In the genomic region with DNA sequence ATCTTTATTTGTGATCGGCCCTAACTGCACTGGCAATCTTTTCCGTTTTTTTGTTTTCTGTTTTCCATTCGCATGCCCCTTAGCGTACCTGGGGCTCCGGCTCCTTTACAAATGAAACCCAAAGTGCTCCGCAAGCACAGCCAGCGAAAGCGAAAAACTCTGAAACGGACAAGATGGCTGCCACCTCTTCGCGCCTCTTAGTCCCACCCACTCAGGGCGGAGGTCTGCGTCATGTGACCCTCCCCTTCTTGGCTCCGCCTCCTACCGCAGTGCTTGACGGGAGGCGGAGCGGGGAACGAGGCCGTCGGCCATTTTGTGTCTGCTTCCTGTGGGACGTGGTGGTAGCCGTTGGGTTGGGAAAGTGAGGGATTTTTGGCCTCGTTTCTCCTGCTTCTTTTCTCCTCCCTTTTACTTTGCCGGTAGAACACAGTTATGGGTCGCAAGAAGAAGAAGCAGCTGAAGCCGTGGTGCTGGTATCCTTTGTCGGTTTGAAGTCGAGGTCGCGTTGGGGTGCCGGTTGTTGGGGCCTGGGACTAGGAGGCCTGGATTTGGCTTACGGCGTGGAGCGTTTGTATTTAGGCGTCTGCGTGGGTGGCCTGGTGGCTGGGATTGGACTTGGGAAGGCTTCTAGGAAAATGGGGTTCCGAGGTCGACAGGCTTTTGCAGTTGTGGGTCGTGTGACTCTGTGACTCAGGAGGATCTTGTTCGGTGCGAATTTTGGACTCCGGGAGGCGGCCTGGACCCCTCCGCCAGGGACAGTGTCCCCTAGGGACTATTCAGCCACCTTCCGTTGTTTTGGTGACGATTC, we compare ENCODE assay signal across 1 cellular context.
A peak's percentile ranks its signal among the peaks of the same experiment; 100 is the strongest.
TF ChIP-seq lines count a peak whose summit lies in the region.

Gene ZNF207 (plus strand): TSS at position 304 of the 808 bp plus-strand sequence. CDS start 129 bp downstream, at position 433.

TF ChIP-seq in K562, 482 proteins besides CTCF, POLR2A, EP300 and RAD21 (continued from another document and continues in another):
- TF ChIP-seq ARID4B (CRISPR knock-in tag; IDR thresholded peaks at IDR 0.05) (peak; percentile 43; the same call in 1 of the 2 replicates), CREB1 (IDR thresholded peaks at IDR 0.05) (peak; percentile 57; the same call in 1 of the 2 replicates), CREB1 (CRISPR knock-in tag; IDR thresholded peaks at IDR 0.05) (no peak), ZNF586 (CRISPR knock-in tag; conservative IDR thresholded peaks at IDR 0.05) (0 out of 2 replicates have a peak, but pooled peaks have one; percentile 34), PURB (CRISPR knock-in tag; IDR thresholded peaks at IDR 0.05; ENCODE audit: low read depth) (no peak), PHB2 (IDR thresholded peaks at IDR 0.05; ENCODE audit: low read depth) (no peak), ZFP36 (IDR thresholded peaks at IDR 0.05; ENCODE audit: low read depth, low read length, partially characterized antibody) (no peak), E2F8 (IDR thresholded peaks at IDR 0.05; ENCODE audit: low read depth, partially characterized antibody) (no peak), LCOR (CRISPR knock-in tag; IDR thresholded peaks at IDR 0.05) (no peak), TRIM25 (IDR thresholded peaks at IDR 0.05; ENCODE audit: borderline replicate concordance) (no peak), TAF1 (IDR thresholded peaks at IDR 0.05; ENCODE audit: control insufficient read depth, extremely low read depth, insufficient read depth, low read length, severe bottlenecking) (peak; percentile 98), ZNF384 (IDR thresholded peaks at IDR 0.05; ENCODE audit: low read depth, low read length) (no peak), MTF1 (CRISPR knock-in tag; IDR thresholded peaks at IDR 0.05; ENCODE audit: borderline replicate concordance) (no peak), HIVEP1 (CRISPR knock-in tag; IDR thresholded peaks at IDR 0.05) (no peak), HDAC2 (IDR thresholded peaks at IDR 0.05) (no peak), MCM2 (IDR thresholded peaks at IDR 0.05; ENCODE audit: low read depth) (no peak), NONO (IDR thresholded peaks at IDR 0.05; ENCODE audit: low read depth in 2 of 2, low read length in 1 of 2) (no peak), RNF2 (IDR thresholded peaks at IDR 0.05) (no peak), FOXK1 (CRISPR knock-in tag; IDR thresholded peaks at IDR 0.05; ENCODE audit: borderline replicate concordance) (no peak), BDP1 (IDR thresholded peaks at IDR 0.05; ENCODE audit: insufficient read depth, insufficient read length) (no peak), SREBF2 (CRISPR knock-in tag; IDR thresholded peaks at IDR 0.05) (no peak), SIN3B (IDR thresholded peaks at IDR 0.05; ENCODE audit: low read depth) (no peak), ZBTB12 (CRISPR knock-in tag; IDR thresholded peaks at IDR 0.05) (peak; percentile 31; the same call in 1 of the 2 replicates), RBM39 (optimal IDR thresholded peaks at IDR 0.05; ENCODE audit: low read depth, low read length) (no peak), SLC30A9 (CRISPR knock-in tag; IDR thresholded peaks at IDR 0.05) (no peak), ZBTB5 (IDR thresholded peaks at IDR 0.05) (no peak), SPI1 (IDR thresholded peaks at IDR 0.05; ENCODE audit: borderline replicate concordance, low read depth, low read length) (no peak), TCF7L2 (IDR thresholded peaks at IDR 0.05; ENCODE audit: low read depth, low read length) (no peak), GATAD2A (IDR thresholded peaks at IDR 0.05) (0 out of 2 replicates have a peak, but pooled peaks have one; percentile 48), ZFPM2 (CRISPR knock-in tag; IDR thresholded peaks at IDR 0.05) (no peak)
- TF ChIP-seq, protein P1, sequence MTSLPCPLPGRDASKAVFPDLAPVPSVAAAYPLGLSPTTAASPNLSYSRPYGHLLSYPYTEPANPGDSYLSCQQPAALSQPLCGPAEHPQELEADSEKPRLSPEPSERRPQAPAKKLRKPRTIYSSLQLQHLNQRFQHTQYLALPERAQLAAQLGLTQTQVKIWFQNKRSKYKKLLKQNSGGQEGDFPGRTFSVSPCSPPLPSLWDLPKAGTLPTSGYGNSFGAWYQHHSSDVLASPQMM (CRISPR knock-in tag; IDR thresholded peaks at IDR 0.05) = no peak
- TF ChIP-seq, protein P2, sequence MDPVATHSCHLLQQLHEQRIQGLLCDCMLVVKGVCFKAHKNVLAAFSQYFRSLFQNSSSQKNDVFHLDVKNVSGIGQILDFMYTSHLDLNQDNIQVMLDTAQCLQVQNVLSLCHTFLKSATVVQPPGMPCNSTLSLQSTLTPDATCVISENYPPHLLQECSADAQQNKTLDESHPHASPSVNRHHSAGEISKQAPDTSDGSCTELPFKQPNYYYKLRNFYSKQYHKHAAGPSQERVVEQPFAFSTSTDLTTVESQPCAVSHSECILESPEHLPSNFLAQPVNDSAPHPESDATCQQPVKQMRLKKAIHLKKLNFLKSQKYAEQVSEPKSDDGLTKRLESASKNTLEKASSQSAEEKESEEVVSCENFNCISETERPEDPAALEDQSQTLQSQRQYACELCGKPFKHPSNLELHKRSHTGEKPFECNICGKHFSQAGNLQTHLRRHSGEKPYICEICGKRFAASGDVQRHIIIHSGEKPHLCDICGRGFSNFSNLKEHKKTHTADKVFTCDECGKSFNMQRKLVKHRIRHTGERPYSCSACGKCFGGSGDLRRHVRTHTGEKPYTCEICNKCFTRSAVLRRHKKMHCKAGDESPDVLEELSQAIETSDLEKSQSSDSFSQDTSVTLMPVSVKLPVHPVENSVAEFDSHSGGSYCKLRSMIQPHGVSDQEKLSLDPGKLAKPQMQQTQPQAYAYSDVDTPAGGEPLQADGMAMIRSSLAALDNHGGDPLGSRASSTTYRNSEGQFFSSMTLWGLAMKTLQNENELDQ (CRISPR knock-in tag; IDR thresholded peaks at IDR 0.05; ENCODE audit: borderline replicate concordance) = no peak
- TF ChIP-seq, protein P3, sequence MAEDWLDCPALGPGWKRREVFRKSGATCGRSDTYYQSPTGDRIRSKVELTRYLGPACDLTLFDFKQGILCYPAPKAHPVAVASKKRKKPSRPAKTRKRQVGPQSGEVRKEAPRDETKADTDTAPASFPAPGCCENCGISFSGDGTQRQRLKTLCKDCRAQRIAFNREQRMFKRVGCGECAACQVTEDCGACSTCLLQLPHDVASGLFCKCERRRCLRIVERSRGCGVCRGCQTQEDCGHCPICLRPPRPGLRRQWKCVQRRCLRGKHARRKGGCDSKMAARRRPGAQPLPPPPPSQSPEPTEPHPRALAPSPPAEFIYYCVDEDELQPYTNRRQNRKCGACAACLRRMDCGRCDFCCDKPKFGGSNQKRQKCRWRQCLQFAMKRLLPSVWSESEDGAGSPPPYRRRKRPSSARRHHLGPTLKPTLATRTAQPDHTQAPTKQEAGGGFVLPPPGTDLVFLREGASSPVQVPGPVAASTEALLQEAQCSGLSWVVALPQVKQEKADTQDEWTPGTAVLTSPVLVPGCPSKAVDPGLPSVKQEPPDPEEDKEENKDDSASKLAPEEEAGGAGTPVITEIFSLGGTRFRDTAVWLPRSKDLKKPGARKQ (CRISPR knock-in tag; IDR thresholded peaks at IDR 0.05) = no peak
